9 cellular contexts compared by ENCODE assay signal in genomic region chrX:40155617-40156471, GRCh38. TPM values are rescaled to one million over a fixed set of nuclear protein-coding genes. Genes with fewer than 3 reads are reported as not detected.
DNase-seq lines count a peak whose midpoint lies in the region; ATAC-seq and TF ChIP-seq lines count a peak whose summit lies in the region.
"Had no signal": no experiment of that assay in that cellular context is flagged by ENCODE, and none has a peak within 500 bp of the region (broad histone marks: within the 10 kb centered on the region; RNA-seq: fewer than 3 reads in every experiment).

No MANE protein-coding gene starts in this region.

- peaks cover 5% of the 10 kb centered on the region for H3K36me3 Mint-ChIP-seq in stimulated activated effector memory CD8-positive, alpha-beta T cell treated with anti-CD3 and anti-CD28 coated beads, Interleukin-12 subunit alpha, Interleukin-12 subunit beta, amount 100 ng/mL, for 72 hours
- H3K36me3 Mint-ChIP-seq: activated naive CD8-positive, alpha-beta T cell had no signal

- H3K9me3 ChIP-seq in WERI-Rb-1 (ENCODE audit: severe bottlenecking) (peaks cover 7% of the 10 kb centered on the region), iPS-20b (ENCODE audit: insufficient read depth, low read depth, low read length) (no peaks in the 10 kb centered on the region)

- H3K27me3 ChIP-seq in WERI-Rb-1 (ENCODE audit: insufficient read depth, low read depth, severe bottlenecking) (peaks cover 64% of the 10 kb centered on the region), iPS-20b (ENCODE audit: insufficient read depth, low read length) (peaks cover 28% of the 10 kb centered on the region)

- H3K9ac ChIP-seq in iPS-20b (ENCODE audit: low read depth, low read length), result peak overlapping the region; percentile 83; the same call in 1 of the 2 replicates

- peaks cover 9% of the 10 kb centered on the region for H3K4me1 Mint-ChIP-seq in stimulated activated effector memory CD8-positive, alpha-beta T cell treated with anti-CD3 and anti-CD28 coated beads, Interleukin-12 subunit alpha, Interleukin-12 subunit beta, amount 100 ng/mL, for 72 hours

- H3K4me3 ChIP-seq in WERI-Rb-1 (ENCODE audit: low read depth, low read length) (peak overlapping the region; percentile 64), iPS-20b (ENCODE audit: low read length) (peak overlapping the region; percentile 70)

- H3K36me3 ChIP-seq in WERI-Rb-1 (no peaks in the 10 kb centered on the region), iPS-20b (ENCODE audit: insufficient read depth, low read depth, low read length) (no peaks in the 10 kb centered on the region)

- peak overlapping the region; percentile 76 for H3K4me3 Mint-ChIP-seq in stimulated activated effector memory CD8-positive, alpha-beta T cell treated with anti-CD3 and anti-CD28 coated beads, Interleukin-12 subunit alpha, Interleukin-12 subunit beta, amount 100 ng/mL, for 72 hours

- no peaks in the 10 kb centered on the region for H3K9me3 Mint-ChIP-seq in stimulated activated effector memory CD8-positive, alpha-beta T cell treated with anti-CD3 and anti-CD28 coated beads, Interleukin-12 subunit alpha, Interleukin-12 subunit beta, amount 100 ng/mL, for 72 hours

- DNase-seq in NCI-H146 (lab: John Stamatoyannopoulos, UW) (peak; percentile 33), NCI-H146 treated with DMSO at 0.1 percent for 48 hours (lab: John Stamatoyannopoulos, UW; ENCODE audit: unreplicated experiment) (no peak), WERI-Rb-1 (peak; percentile 70), H4 (ENCODE audit: low spot score) (no peak), NCI-H187 treated with DMSO at 0.1 percent for 48 hours (lab: John Stamatoyannopoulos, UW) (no peak)
- no peak for DNase-seq in stimulated activated effector memory CD8-positive, alpha-beta T cell treated with anti-CD3 and anti-CD28 coated beads, Interleukin-12 subunit alpha, Interleukin-12 subunit beta, amount 100 ng/mL, for 72 hours (ENCODE audit: low spot score in 2 of 2)
- no peak for DNase-seq in stimulated activated CD4-positive, alpha-beta T cell treated with anti-CD3 and anti-CD28 coated beads, Interleukin-12 subunit alpha, Interleukin-12 subunit beta, amount 100 ng/mL, for 4 hours

- H3K27ac Mint-ChIP-seq in stimulated activated effector memory CD8-positive, alpha-beta T cell treated with anti-CD3 and anti-CD28 coated beads, Interleukin-12 subunit alpha, Interleukin-12 subunit beta, amount 100 ng/mL, for 72 hours, result no peak overlapping the region
- H3K27ac Mint-ChIP-seq: activated naive CD8-positive, alpha-beta T cell had no signal

- H3K4me1 ChIP-seq in iPS-20b (ENCODE audit: insufficient read depth, low read length), result no peaks in the 10 kb centered on the region; the same call in 1 of the 2 replicates

- no peak for TF ChIP-seq CTCF in WERI-Rb-1 (IDR thresholded peaks at IDR 0.05; ENCODE audit: low read depth, low read length)

- ATAC-seq in stimulated activated effector memory CD8-positive, alpha-beta T cell treated with anti-CD3 and anti-CD28 coated beads, Interleukin-12 subunit alpha, Interleukin-12 subunit beta, amount 100 ng/mL, for 72 hours, result no peak

- peak overlapping the region; percentile 98 for H3K27ac ChIP-seq in WERI-Rb-1
- H3K27ac ChIP-seq in iPS-20b (ENCODE audit: low read length), result no peak overlapping the region

RNA-seq across cellular contexts. Expression of gene BCOR, which starts 58.1 kb away (rescaled TPM):
- 22.8 and 23.8 TPM in 2 replicates for total RNA-seq in H4 (2014; rRNA removed; shearing (Covaris generic))

Comparison
In these comparisons a context has a peak if more than half of its experiments do, and no peak if none do; other contexts are left out.
1. DNase-seq: peak in NCI-H146 (single experiment) and WERI-Rb-1 (single experiment); none in NCI-H146 treated with DMSO at 0.1 percent for 48 hours (single experiment), stimulated activated effector memory CD8-positive, alpha-beta T cell treated with anti-CD3 and anti-CD28 coated beads, Interleukin-12 subunit alpha, Interleukin-12 subunit beta, amount 100 ng/mL, for 72 hours (0 of 2), H4 (single experiment), stimulated activated CD4-positive, alpha-beta T cell treated with anti-CD3 and anti-CD28 coated beads, Interleukin-12 subunit alpha, Interleukin-12 subunit beta, amount 100 ng/mL, for 4 hours (single experiment) and NCI-H187 treated with DMSO at 0.1 percent for 48 hours (single experiment).